Comparison of ENCODE assay signal across 31 cellular contexts in the genomic region with DNA sequence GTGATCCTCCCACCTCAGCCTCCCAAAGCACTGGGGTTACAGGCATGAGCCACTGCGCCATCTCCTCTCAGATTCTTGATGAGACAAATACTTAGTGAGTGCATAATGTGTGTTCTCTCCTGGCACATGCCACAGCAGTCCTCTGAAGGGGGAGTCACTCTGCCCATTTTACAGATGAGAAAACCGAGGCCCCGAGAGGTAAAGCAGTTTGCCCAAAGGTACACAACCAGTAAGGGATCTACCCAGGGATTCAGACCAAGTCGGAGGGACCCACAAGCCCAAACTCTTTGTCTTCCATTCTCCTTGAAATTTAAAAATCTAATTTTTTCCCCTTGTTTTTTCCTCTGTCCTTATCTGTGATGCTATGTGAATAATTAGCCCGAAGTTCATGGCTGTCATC. TPM values are rescaled to one million over a fixed set of nuclear protein-coding genes. Genes with fewer than 3 reads are reported as not detected.
"Had no signal": no experiment of that assay in that cellular context is flagged by ENCODE, and none has a peak within 500 bp of the region (broad histone marks: within the 10 kb centered on the region; RNA-seq: fewer than 3 reads in every experiment).

No MANE protein-coding gene starts in this region.

- H3K36me3 Mint-ChIP-seq: natural killer cell treated with Interleukin-12 subunit alpha and Interleukin-12 subunit beta and Interleukin-15 and Interleukin-18, amount 100 ng/mL, for 72 hours had no signal

- H3K9me3 ChIP-seq: ovary, psoas muscle, spleen, suprapubic skin, testis, tibial artery, transverse colon, upper lobe of right lung, uterus had no signal

- H3K27ac ChIP-seq: neural progenitor cell, ovary, parathyroid adenoma, psoas muscle, skin epidermis, spleen, suprapubic skin, tibial artery, transverse colon, upper lobe of right lung, uterus had no signal

- ATAC-seq: naive thymus-derived CD8-positive, alpha-beta T cell; natural killer cell treated with Interleukin-12 subunit alpha and Interleukin-12 subunit beta and Interleukin-15 and Interleukin-18, amount 100 ng/mL, for 72 hours; psoas muscle; right cardiac atrium; sciatic nerve; stimulated activated memory B cell treated with anti-CD40 and anti-IgM and Interleukin-4, amounts not matched to agents 10 μg/mL and 1 μg/mL and 100 μg/mL, for 72 hours; stimulated activated naive CD8-positive, alpha-beta T cell treated with anti-CD3 and anti-CD28 coated beads, Interleukin-15, amount 100 ng/mL, for 72 hours; stimulated activated naive CD8-positive, alpha-beta T cell treated with anti-CD3 and anti-CD28 coated beads, Interleukin-15, Interleukin-2, amounts not matched to agents 100 U/mL and 50 U/mL, for 24 hours; upper lobe of right lung had no signal

- DNase-seq: naive B cell; naive thymus-derived CD8-positive, alpha-beta T cell; occipital lobe; ovary; psoas muscle; right cardiac atrium; spleen; stimulated activated CD4-positive, alpha-beta T cell treated with anti-CD3 and anti-CD28 coated beads, Interleukin-15, amount 100 ng/mL, for 24 hours; stimulated activated CD4-positive, alpha-beta T cell treated with anti-CD3 and anti-CD28 coated beads, Interleukin-2, amount 100 ng/mL, for 24 hours; stimulated activated CD4-positive, alpha-beta T cell treated with anti-CD3 and anti-CD28 coated beads, Interleukin-2, amount 100 ng/mL, for 48 hours; stimulated activated CD4-positive, alpha-beta T cell treated with anti-CD3 and anti-CD28 coated beads, Interleukin-4, amount 100 ng/mL, for 24 hours; stimulated activated naive CD4-positive, alpha-beta T cell; stimulated activated naive CD8-positive, alpha-beta T cell treated with anti-CD3 and anti-CD28 coated beads, Interleukin-15, amount 100 ng/mL, for 72 hours; stimulated activated naive CD8-positive, alpha-beta T cell treated with anti-CD3 and anti-CD28 coated beads, Interleukin-15, Interleukin-2, amounts not matched to agents 100 U/mL and 50 U/mL, for 24 hours; testis; tibial artery; transverse colon; upper lobe of right lung; uterus had no signal

- H3K9ac ChIP-seq: neural progenitor cell, parathyroid adenoma had no signal

- H3K27ac Mint-ChIP-seq: natural killer cell treated with Interleukin-12 subunit alpha and Interleukin-12 subunit beta and Interleukin-15 and Interleukin-18, amount 100 ng/mL, for 72 hours; neural progenitor cell; progenitor cell of endocrine pancreas; stimulated activated memory B cell treated with anti-CD40 and anti-IgM and Interleukin-4, amounts not matched to agents 10 μg/mL and 1 μg/mL and 100 μg/mL, for 72 hours; type B pancreatic cell had no signal

- H3K27me3 Mint-ChIP-seq: naive B cell; naive thymus-derived CD8-positive, alpha-beta T cell; natural killer cell treated with Interleukin-12 subunit alpha and Interleukin-12 subunit beta and Interleukin-15 and Interleukin-18, amount 100 ng/mL, for 72 hours; progenitor cell of endocrine pancreas; stimulated activated memory B cell treated with anti-CD40 and anti-IgM and Interleukin-4, amounts not matched to agents 10 μg/mL and 1 μg/mL and 100 μg/mL, for 72 hours; stimulated activated naive CD8-positive, alpha-beta T cell treated with anti-CD3 and anti-CD28 coated beads, Interleukin-15, amount 100 ng/mL, for 72 hours; type B pancreatic cell had no signal

- H3K4me3 Mint-ChIP-seq: naive B cell; naive thymus-derived CD8-positive, alpha-beta T cell; natural killer cell treated with Interleukin-12 subunit alpha and Interleukin-12 subunit beta and Interleukin-15 and Interleukin-18, amount 100 ng/mL, for 72 hours; neural progenitor cell; stimulated activated memory B cell treated with anti-CD40 and anti-IgM and Interleukin-4, amounts not matched to agents 10 μg/mL and 1 μg/mL and 100 μg/mL, for 72 hours; stimulated activated naive CD8-positive, alpha-beta T cell treated with anti-CD3 and anti-CD28 coated beads, Interleukin-15, amount 100 ng/mL, for 72 hours; type B pancreatic cell had no signal

- H3K4me1 ChIP-seq: neural progenitor cell, parathyroid adenoma, uterus had no signal

- H2AFZ ChIP-seq: neural progenitor cell, parathyroid adenoma had no signal

- H3K4me2 ChIP-seq: neural progenitor cell, smooth muscle cell had no signal

- H3K9me3 Mint-ChIP-seq: naive B cell; naive thymus-derived CD8-positive, alpha-beta T cell; natural killer cell treated with Interleukin-12 subunit alpha and Interleukin-12 subunit beta and Interleukin-15 and Interleukin-18, amount 100 ng/mL, for 72 hours; neural progenitor cell; stimulated activated memory B cell treated with anti-CD40 and anti-IgM and Interleukin-4, amounts not matched to agents 10 μg/mL and 1 μg/mL and 100 μg/mL, for 72 hours; stimulated activated naive CD8-positive, alpha-beta T cell treated with anti-CD3 and anti-CD28 coated beads, Interleukin-15, amount 100 ng/mL, for 72 hours; type B pancreatic cell had no signal

- H3K79me2 ChIP-seq: parathyroid adenoma had no signal

- H3K27me3 ChIP-seq: neural progenitor cell, ovary, spleen, suprapubic skin, testis, tibial artery, transverse colon, upper lobe of right lung, uterus had no signal

- H3K4me3 ChIP-seq: neural progenitor cell, ovary, psoas muscle, skin epidermis, smooth muscle cell, spleen, suprapubic skin, testis, tibial artery, transverse colon, upper lobe of right lung, uterus had no signal

- H3K36me3 ChIP-seq: neural progenitor cell, ovary, transverse colon, upper lobe of right lung, uterus had no signal

RNA-seq across cellular contexts. Expression of a gene that starts 39.0 kb away (rescaled TPM):
- total RNA-seq: naive thymus-derived CD8-positive, alpha-beta T cell; natural killer cell treated with Interleukin-12 subunit alpha and Interleukin-12 subunit beta and Interleukin-15 and Interleukin-18, amount 100 ng/mL, for 72 hours; progenitor cell of endocrine pancreas; smooth muscle cell; urinary bladder; uterus had no signal
- polyA plus RNA-seq: naive thymus-derived CD8-positive, alpha-beta T cell; neural cell; smooth muscle cell had no signal

RNA-seq across cellular contexts. Expression of a gene that starts 57.5 kb away (rescaled TPM):
- total RNA-seq: naive thymus-derived CD8-positive, alpha-beta T cell had no signal
- polyA plus RNA-seq: naive thymus-derived CD8-positive, alpha-beta T cell had no signal
